In genomic region chr7:126535176-126535575, GRCh38 we compare ENCODE assay signal across 24 cellular contexts.
A peak's percentile ranks its signal among the peaks of the same experiment; 100 is the strongest.
DNase-seq lines count a peak whose midpoint lies in the region; ATAC-seq lines count a peak whose summit lies in the region.
"Had no signal": no experiment of that assay in that cellular context is flagged by ENCODE, and none has a peak within 500 bp of the region (broad histone marks: within the 10 kb centered on the region; RNA-seq: fewer than 3 reads in every experiment).

No MANE protein-coding gene starts in this region.

- no peak for ATAC-seq in HG02885 (IDR thresholded peaks at IDR 0.05; ENCODE audit: poor library complexity, unreplicated experiment)
- ATAC-seq: K562 had no signal

- peaks cover 4 to 40% (median 10%) of the 10 kb centered on the region in 6 donors for H3K9me3 Mint-ChIP-seq in immature natural killer cell
- H3K9me3 Mint-ChIP-seq: nephron, type B pancreatic cell had no signal

- no peaks in the 10 kb centered on the region for H3K4me1 Mint-ChIP-seq in immature natural killer cell
- H3K4me1 Mint-ChIP-seq: nephron had no signal

- peak; percentile 39 for DNase-seq in NCI-H2196 (lab: John Stamatoyannopoulos, UW; ENCODE audit: unreplicated experiment)
- DNase-seq in NCI-H2196 treated with DMSO at 0.1 percent for 48 hours (lab: John Stamatoyannopoulos, UW; ENCODE audit: unreplicated experiment): no peak
- peak; percentile 97 for DNase-seq in NCI-H187 treated with DMSO at 0.1 percent for 48 hours (lab: John Stamatoyannopoulos, UW)
- DNase-seq in NCI-H345 treated with DMSO at 0.1 percent for 48 hours (lab: John Stamatoyannopoulos, UW; ENCODE audit: unreplicated experiment): peak; percentile 47
- DNase-seq in immature natural killer cell: no peak
- no peak for DNase-seq in NCI-H82 (lab: John Stamatoyannopoulos, UW)
- DNase-seq in SIG-M5 (lab: John Stamatoyannopoulos, UW): no peak
- DNase-seq: activated CD4-positive, alpha-beta memory T cell treated with anti-CD3 and anti-CD28 coated beads for 36 hours; activated CD4-positive, alpha-beta T cell treated with anti-CD3 and anti-CD28 coated beads for 1 hour; activated naive CD4-positive, alpha-beta T cell treated with Interleukin-2 at 50 U/mL for 16 hours; central memory CD4-positive, alpha-beta T cell; COR-L47; cortex of kidney; effector memory CD4-positive, alpha-beta T cell; hippocampal formation; NCI-H146; Peyer's patch; stimulated activated CD4-positive, alpha-beta T cell treated with anti-CD3 and anti-CD28 coated beads, Interleukin-15, amount 100 ng/mL, for 24 hours; stimulated activated CD4-positive, alpha-beta T cell treated with anti-CD3 and anti-CD28 coated beads, Interleukin-4, amount 100 ng/mL, for 4 hours had no signal

- H3K27ac Mint-ChIP-seq in immature natural killer cell: no peak overlapping the region
- H3K27ac Mint-ChIP-seq: activated CD4-positive, alpha-beta memory T cell treated with anti-CD3 and anti-CD28 coated beads for 36 hours; nephron; T-helper 2 cell treated with Interferon-gamma antibody and Interleukin-4, amounts not matched to agents 5 μg/mL and 100 μg/mL, for 36 hours; type B pancreatic cell had no signal

- no peaks in the 10 kb centered on the region for H3K36me3 Mint-ChIP-seq in immature natural killer cell
- H3K36me3 Mint-ChIP-seq: activated CD4-positive, alpha-beta memory T cell treated with anti-CD3 and anti-CD28 coated beads for 36 hours; type B pancreatic cell had no signal

- peaks cover 0 to 2% (median 0%) of the 10 kb centered on the region in 3 donors for H3K27me3 Mint-ChIP-seq in immature natural killer cell (ENCODE audit: low read depth in 3 of 3)
- H3K27me3 Mint-ChIP-seq: activated CD4-positive, alpha-beta memory T cell treated with anti-CD3 and anti-CD28 coated beads for 36 hours; type B pancreatic cell had no signal

- no peak overlapping the region for H3K4me3 Mint-ChIP-seq in immature natural killer cell
- H3K4me3 Mint-ChIP-seq: activated CD4-positive, alpha-beta memory T cell treated with anti-CD3 and anti-CD28 coated beads for 36 hours; nephron; T-helper 2 cell treated with Interferon-gamma antibody and Interleukin-4, amounts not matched to agents 5 μg/mL and 100 μg/mL, for 36 hours; type B pancreatic cell had no signal

Comparison
In these comparisons a context has a peak if more than half of its experiments do, and no peak if none do; other contexts are left out.
1. DNase-seq: peak in NCI-H2196 (single experiment), NCI-H187 treated with DMSO at 0.1 percent for 48 hours (single experiment) and NCI-H345 treated with DMSO at 0.1 percent for 48 hours (single experiment); none in NCI-H2196 treated with DMSO at 0.1 percent for 48 hours (single experiment), immature natural killer cell (0 of 3), NCI-H82 (single experiment) and SIG-M5 (single experiment).